Comparison of ENCODE assay signal across 8 cellular contexts in genomic region chr3:156554842-156555687, GRCh38. TPM values are rescaled to one million over a fixed set of nuclear protein-coding genes. Genes with fewer than 3 reads are reported as not detected.
A peak's percentile ranks its signal among the peaks of the same experiment; 100 is the strongest.
DNase-seq lines count a peak whose midpoint lies in the region; ATAC-seq and TF ChIP-seq lines count a peak whose summit lies in the region.

Gene SSR3 (minus strand): TSS chr3:156555117. CDS start chr3:156555089, 28 bp downstream.

- intact Hi-C loops in left ventricle myocardium inferior (cut with micrococcal nuclease): loop anchor here (10.0 kb wide), 1 partner anchor 120 kb away; the partner anchor contains the start of gene TIPARP

- peaks cover 47% of the 10 kb centered on the region for H3K4me1 Mint-ChIP-seq in progenitor cell of endocrine pancreas (ENCODE audit: low read depth)

- peak; percentile 57 for TF ChIP-seq CTCF in left ventricle myocardium inferior (IDR thresholded peaks at IDR 0.05; ENCODE audit: borderline replicate concordance)
- peak; percentile 35 for TF ChIP-seq CTCF in progenitor cell of endocrine pancreas (IDR thresholded peaks at IDR 0.05; ENCODE audit: unreplicated experiment)

- H3K9me3 Mint-ChIP-seq in progenitor cell of endocrine pancreas (ENCODE audit: low read depth): no peaks in the 10 kb centered on the region

- H3K36me3 Mint-ChIP-seq in progenitor cell of endocrine pancreas (ENCODE audit: insufficient read depth): peaks cover 23% of the 10 kb centered on the region

- H3K27ac ChIP-seq in angular gyrus (ENCODE audit: low read depth, low read length) (peak within 1 kb of the TSS; percentile 72), left ventricle myocardium inferior (replicated peaks) (peak within 1 kb of the TSS; percentile 96)

- no peaks in the 10 kb centered on the region for H3K27me3 ChIP-seq in left ventricle myocardium inferior (ENCODE audit: low read depth)

- peak within 1 kb of the TSS; percentile 98 for H3K4me3 Mint-ChIP-seq in progenitor cell of endocrine pancreas (ENCODE audit: low read depth)

- peak within 1 kb of the TSS; percentile 90 for H3K4me3 ChIP-seq in left ventricle myocardium inferior

- ATAC-seq in GM18498 (IDR thresholded peaks at IDR 0.05; ENCODE audit: unreplicated experiment) (peak; percentile 99), HG02938 (IDR thresholded peaks at IDR 0.05; ENCODE audit: unreplicated experiment) (peak; percentile 99)

- peak within 1 kb of the TSS; percentile 97 for H3K27ac Mint-ChIP-seq in progenitor cell of endocrine pancreas

- peaks cover 68% of the 10 kb centered on the region for H3K4me1 ChIP-seq in left ventricle myocardium inferior

- H3K27me3 Mint-ChIP-seq in progenitor cell of endocrine pancreas: no peaks in the 10 kb centered on the region

- H3K36me3 ChIP-seq in left ventricle myocardium inferior: peaks cover 25% of the 10 kb centered on the region

- DNase-seq in NCI-H187 (lab: John Stamatoyannopoulos, UW) (peak; percentile 92 to 97), T-helper 2 cell (peak; percentile 97 to 100 (median 98)), left ventricle myocardium inferior (peak; percentile 99), progenitor cell of endocrine pancreas (ENCODE audit: low spot score, unreplicated experiment) (peak; percentile 98), ureter (ENCODE audit: low spot score) (peak; percentile 100)

- H3K9me3 ChIP-seq in left ventricle myocardium inferior (replicated peaks): no peaks in the 10 kb centered on the region

RNA-seq across cellular contexts. Expression of gene SSR3, which starts in this region (rescaled TPM):
- total RNA-seq in left ventricle myocardium inferior (208 TPM), progenitor cell of endocrine pancreas (129 and 135 TPM in 2 replicates), ureter (137 TPM)

Comparison
In these comparisons a context has a peak if more than half of its experiments do, and no peak if none do; other contexts are left out.
1. Peak in every context shown above with its lines: DNase-seq, ATAC-seq, H3K4me3 ChIP-seq and H3K27ac ChIP-seq.